Comparison of ENCODE assay signal across 25 cellular contexts in genomic region chr10:61410353-61410752, GRCh38. TPM values are rescaled to one million over a fixed set of nuclear protein-coding genes. Genes with fewer than 3 reads are reported as not detected.
DNase-seq lines count a peak whose midpoint lies in the region; TF ChIP-seq lines count a peak whose summit lies in the region.
"Had no signal": no experiment of that assay in that cellular context is flagged by ENCODE, and none has a peak within 500 bp of the region (broad histone marks: within the 10 kb centered on the region; RNA-seq: fewer than 3 reads in every experiment).

No MANE protein-coding gene starts in this region.

- no peak overlapping the region for H2AFZ ChIP-seq in neural progenitor cell (replicated peaks)
- H2AFZ ChIP-seq: PC-9 had no signal

- H3K4me3 ChIP-seq in GM12865 (ENCODE audit: low read depth, low read length) (no peak overlapping the region), fibroblast of pulmonary artery (replicated peaks; ENCODE audit: low read depth, low read length) (no peak overlapping the region), vagina (no peak overlapping the region), neural progenitor cell (no peak overlapping the region), SJCRH30 (no peak overlapping the region), stomach (no peak overlapping the region)
- H3K4me3 ChIP-seq: BLaER1 treated with 17β-estradiol and CSF1 and Interleukin-3, amounts not matched to agents 10 nM and 100 nM; GM12878; HAP-1; PC-9 had no signal

- TF ChIP-seq CTCF in GM12865 (IDR thresholded peaks at IDR 0.05; ENCODE audit: insufficient read depth, low read depth, low read length, missing control alignments): no peak
- TF ChIP-seq CTCF in fibroblast of pulmonary artery (IDR thresholded peaks at IDR 0.05; ENCODE audit: low read length, missing control alignments): no peak
- no peak for TF ChIP-seq CTCF in nephron progenitor cell (IDR thresholded peaks at IDR 0.05)
- no peak for TF ChIP-seq CTCF in vagina (IDR thresholded peaks at IDR 0.05)
- TF ChIP-seq CTCF in neural progenitor cell (IDR thresholded peaks at IDR 0.05): no peak
- no peak for TF ChIP-seq CTCF in stomach (IDR thresholded peaks at IDR 0.05)

- WGBS in stomach, 5 donors: 91 to 95% (median 93%) methylated on average over 15 to 16 of the region's 16 CpGs

- H3K27ac ChIP-seq in vagina (no peak overlapping the region), neural progenitor cell (no peak overlapping the region), SJCRH30 (no peak overlapping the region), stomach (no peak overlapping the region)
- H3K27ac ChIP-seq: BLaER1 treated with 17β-estradiol and CSF1 and Interleukin-3, amounts not matched to agents 10 nM and 100 nM; KMS-11; PC-9 had no signal

- H3K27me3 Mint-ChIP-seq in nephron progenitor cell (ENCODE audit: low read depth, poor library complexity): no peaks in the 10 kb centered on the region
- H3K27me3 Mint-ChIP-seq in neural progenitor cell (ENCODE audit: insufficient read depth, low read depth): no peaks in the 10 kb centered on the region

- H3K27me3 ChIP-seq in vagina: no peaks in the 10 kb centered on the region
- H3K27me3 ChIP-seq in neural progenitor cell: no peaks in the 10 kb centered on the region
- no peaks in the 10 kb centered on the region for H3K27me3 ChIP-seq in SJCRH30
- no peaks in the 10 kb centered on the region for H3K27me3 ChIP-seq in stomach
- H3K27me3 ChIP-seq: BLaER1 treated with 17β-estradiol and CSF1 and Interleukin-3, amounts not matched to agents 10 nM and 100 nM had no signal

- no peaks in the 10 kb centered on the region for H4K20me1 ChIP-seq in neural progenitor cell (ENCODE audit: low read depth)
- H4K20me1 ChIP-seq: BLaER1 treated with 17β-estradiol and CSF1 and Interleukin-3, amounts not matched to agents 10 nM and 100 nM had no signal

- no peaks in the 10 kb centered on the region for H3K79me2 ChIP-seq in neural progenitor cell (ENCODE audit: low read depth)

- H3K36me3 Mint-ChIP-seq in nephron progenitor cell (ENCODE audit: low read depth) (no peaks in the 10 kb centered on the region), neural progenitor cell (no peaks in the 10 kb centered on the region)
- H3K36me3 Mint-ChIP-seq: CD4-positive, alpha-beta memory T cell had no signal

- peak; percentile 3 for DNase-seq in GM12865 (ENCODE audit: low read depth)
- DNase-seq in RPMI8226: peak; percentile 15
- DNase-seq in fibroblast of pulmonary artery (ENCODE audit: low read depth): peak; percentile 3
- no peak for DNase-seq in nephron progenitor cell
- DNase-seq in vagina (ENCODE audit: extremely low spot score in 2 of 2): no peak
- no peak for DNase-seq in neural progenitor cell (ENCODE audit: low spot score)
- no peak for DNase-seq in SJCRH30
- DNase-seq in stomach: no peak
- DNase-seq: 8988T; Caco-2; CD4-positive, alpha-beta memory T cell; DMS 273 treated with DMSO at 0.1 percent for 48 hours; DMS79 treated with DMSO at 0.1 percent for 48 hours; NCI-H1105; NCI-H1694; NCI-H2081; NCI-H2171 treated with DMSO at 0.1 percent for 48 hours; NCI-H526; PC-9; SIG-M5 had no signal

- H3K9me3 ChIP-seq in vagina: no peaks in the 10 kb centered on the region
- no peaks in the 10 kb centered on the region for H3K9me3 ChIP-seq in neural progenitor cell (ENCODE audit: low read depth)
- no peaks in the 10 kb centered on the region for H3K9me3 ChIP-seq in SJCRH30 (replicated peaks)
- no peaks in the 10 kb centered on the region for H3K9me3 ChIP-seq in stomach
- H3K9me3 ChIP-seq: BLaER1 treated with 17β-estradiol and CSF1 and Interleukin-3, amounts not matched to agents 10 nM and 100 nM; Caco-2; HAP-1 had no signal

- intact Hi-C loops in vagina (cut with DNase I) (no loop called here), stomach (cut with DNase I; ENCODE audit: low total_unique reads) (no loop called here)

- H3K36me3 ChIP-seq in vagina (no peaks in the 10 kb centered on the region), neural progenitor cell (no peaks in the 10 kb centered on the region), SJCRH30 (no peaks in the 10 kb centered on the region), stomach (no peaks in the 10 kb centered on the region)
- H3K36me3 ChIP-seq: BLaER1 treated with 17β-estradiol and CSF1 and Interleukin-3, amounts not matched to agents 10 nM and 100 nM; HAP-1 had no signal

- H3K27ac Mint-ChIP-seq in nephron progenitor cell (peak overlapping the region; percentile 80), neural progenitor cell (no peak overlapping the region)
- H3K27ac Mint-ChIP-seq: CD4-positive, alpha-beta memory T cell had no signal

- H3K4me1 ChIP-seq in vagina: no peaks in the 10 kb centered on the region
- H3K4me1 ChIP-seq in neural progenitor cell: no peaks in the 10 kb centered on the region
- H3K4me1 ChIP-seq in SJCRH30: no peaks in the 10 kb centered on the region
- peaks cover 0 to 13% (median 7%) of the 10 kb centered on the region in 4 donors for H3K4me1 ChIP-seq in stomach
- H3K4me1 ChIP-seq: Caco-2 had no signal

- H3F3A ChIP-seq in neural progenitor cell (ENCODE audit: low read depth): no peaks in the 10 kb centered on the region

- H3K9me3 Mint-ChIP-seq in nephron progenitor cell: no peaks in the 10 kb centered on the region
- H3K9me3 Mint-ChIP-seq in neural progenitor cell: no peaks in the 10 kb centered on the region
- H3K9me3 Mint-ChIP-seq: CD4-positive, alpha-beta memory T cell had no signal

- H3K4me3 Mint-ChIP-seq in nephron progenitor cell (no peak overlapping the region), neural progenitor cell (no peak overlapping the region)
- H3K4me3 Mint-ChIP-seq: CD4-positive, alpha-beta memory T cell had no signal

- H3K4me1 Mint-ChIP-seq in nephron progenitor cell (peaks cover 4% of the 10 kb centered on the region), neural progenitor cell (peaks cover 3% of the 10 kb centered on the region)
- H3K4me1 Mint-ChIP-seq: CD4-positive, alpha-beta memory T cell had no signal

- TF ChIP-seq EP300 in stomach (IDR thresholded peaks at IDR 0.05): no peak

- no peak for TF ChIP-seq POLR2A in vagina (IDR thresholded peaks at IDR 0.05)
- no peak for TF ChIP-seq POLR2A in stomach (IDR thresholded peaks at IDR 0.05)

- no peak overlapping the region for H3K9ac ChIP-seq in neural progenitor cell
- H3K9ac ChIP-seq: BLaER1 treated with 17β-estradiol and CSF1 and Interleukin-3, amounts not matched to agents 10 nM and 100 nM; KMS-11 had no signal

- H3K4me2 ChIP-seq in neural progenitor cell: no peak overlapping the region
- H3K4me2 ChIP-seq: BLaER1 treated with 17β-estradiol and CSF1 and Interleukin-3, amounts not matched to agents 10 nM and 100 nM; KMS-11; PC-9 had no signal

RNA-seq across cellular contexts. Expression of gene TMEM26, which starts 42.8 kb away (rescaled TPM):
- total RNA-seq in vagina (0.25 TPM), neural progenitor cell (ENCODE audit: low replicate concordance) (not detected in 2 replicates), stomach (1 to 10 TPM in 2 of 5 donors, not detected in 3; 1.0 to 7.0 TPM)
- not detected in 2 replicates for total RNA-seq in SJCRH30 (2014; rRNA removed; shearing (Covaris generic))
- polyA plus RNA-seq in stomach: under 1 TPM; 0.03 to 0.15 (median 0.12) TPM
- total RNA-seq: Caco-2; CD4-positive, alpha-beta memory T cell; GM12878; HT1080; PC-9 had no signal
- polyA plus RNA-seq: CD4-positive, alpha-beta memory T cell; GM12878 had no signal

Comparison
In these comparisons a context has a peak if more than half of its experiments do, and no peak if none do; other contexts are left out.
1. DNase-seq: peak in GM12865 (single experiment), RPMI8226 (single experiment) and fibroblast of pulmonary artery (single experiment); none in nephron progenitor cell (single experiment), vagina (0 of 2), neural progenitor cell (single experiment), SJCRH30 (0 of 2) and stomach (single experiment).